Comparison of ENCODE assay signal across 21 cellular contexts in the genomic region with DNA sequence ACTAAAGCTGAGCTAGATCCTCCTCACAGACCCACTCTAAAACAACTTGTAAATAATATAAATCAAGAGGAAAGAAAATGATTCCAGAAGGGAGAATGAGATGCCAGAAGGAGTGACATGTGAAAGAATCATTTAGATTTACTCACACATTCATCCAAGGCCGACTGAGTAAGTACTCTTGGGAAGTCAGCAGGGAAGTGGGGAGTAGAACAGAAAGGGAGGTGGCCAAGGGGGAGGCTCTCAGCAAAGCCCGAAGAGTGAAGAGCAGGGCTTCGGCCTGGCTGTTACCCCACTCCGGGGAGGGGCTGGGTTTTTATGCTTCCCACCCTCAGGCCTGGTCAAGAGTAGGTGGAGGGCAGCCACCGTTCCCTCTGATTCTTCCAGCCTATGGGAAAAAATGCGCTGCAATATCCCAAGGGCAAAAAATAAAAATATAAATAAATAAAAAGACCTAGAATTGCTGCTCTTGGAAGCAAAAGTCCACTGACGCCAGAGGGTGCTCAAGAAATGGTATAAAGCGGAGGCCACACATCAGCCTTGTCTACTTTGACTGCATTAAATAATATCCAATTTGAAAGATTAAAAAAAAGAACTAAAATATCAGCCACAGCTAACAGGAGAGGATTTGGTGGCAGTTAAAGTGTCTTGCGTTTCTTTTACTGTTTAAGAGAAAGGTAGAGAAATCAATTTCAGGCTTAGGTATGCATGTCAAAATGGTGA.
"Had no signal": no experiment of that assay in that cellular context is flagged by ENCODE, and none has a peak within 500 bp of the region (broad histone marks: within the 10 kb centered on the region; RNA-seq: fewer than 3 reads in every experiment).

No MANE protein-coding gene starts in this region.

- H3K4me3 Mint-ChIP-seq: activated CD4-positive, alpha-beta T cell treated with anti-CD3 and anti-CD28 coated beads, Interleukin-2, amount 10 ng/mL, durations not matched to agents 7 days and 5 days; activated CD8-positive, alpha-beta T cell treated with anti-CD3 and anti-CD28 coated beads, Interleukin-2, amount 10 ng/mL, durations not matched to agents 7 days and 5 days; activated naive CD4-positive, alpha-beta T cell treated with anti-CD3 and anti-CD28 coated beads, Interleukin-2, amount 50 U/mL, for 24 hours; activated T-cell treated with anti-CD3 and anti-CD28 coated beads, Interleukin-2, amount 50 U/mL, for 4 hours; effector memory CD8-positive, alpha-beta T cell had no signal

- H3K4me3 ChIP-seq: adrenal gland, esophagus squamous epithelium, gastrocnemius medialis, left ventricle myocardium inferior, suprapubic skin, transverse colon had no signal

- H3K4me1 Mint-ChIP-seq: activated CD4-positive, alpha-beta T cell treated with anti-CD3 and anti-CD28 coated beads, Interleukin-2, amount 10 ng/mL, durations not matched to agents 7 days and 5 days; activated naive CD4-positive, alpha-beta T cell treated with anti-CD3 and anti-CD28 coated beads, Interleukin-2, amount 50 U/mL, for 24 hours had no signal

- H3K36me3 Mint-ChIP-seq: activated naive CD4-positive, alpha-beta T cell treated with anti-CD3 and anti-CD28 coated beads, Interleukin-2, amount 50 U/mL, for 24 hours had no signal

- H3K4me1 ChIP-seq: adrenal gland, esophagus squamous epithelium, gastrocnemius medialis, left ventricle myocardium inferior, suprapubic skin had no signal

- H3K27me3 ChIP-seq: transverse colon had no signal

- H3K9me3 ChIP-seq: adrenal gland, transverse colon had no signal

- H3K27ac Mint-ChIP-seq: activated CD4-positive, alpha-beta T cell treated with anti-CD3 and anti-CD28 coated beads, Interleukin-2, amount 10 ng/mL, durations not matched to agents 7 days and 5 days; activated CD8-positive, alpha-beta T cell treated with anti-CD3 and anti-CD28 coated beads, Interleukin-2, amount 10 ng/mL, durations not matched to agents 7 days and 5 days; activated naive CD4-positive, alpha-beta T cell treated with anti-CD3 and anti-CD28 coated beads, Interleukin-2, amount 50 U/mL, for 24 hours; effector memory CD8-positive, alpha-beta T cell; progenitor cell of endocrine pancreas had no signal

- ATAC-seq: activated CD4-positive, CD25-positive, alpha-beta regulatory T cell treated with anti-CD3 and anti-CD28 coated beads, Interleukin-2, amount 50 U/mL, for 24 hours; activated CD8-positive, alpha-beta T cell treated with anti-CD3 and anti-CD28 coated beads, Interleukin-2, amount 10 ng/mL, durations not matched to agents 7 days and 5 days; activated T-cell treated with anti-CD3 and anti-CD28 coated beads, Interleukin-2, amount 50 U/mL, for 4 hours; effector memory CD8-positive, alpha-beta T cell; gastrocnemius medialis; stimulated activated naive CD8-positive, alpha-beta T cell treated with anti-CD3 and anti-CD28 coated beads, Interleukin-15, Interleukin-2, amounts not matched to agents 100 U/mL and 50 U/mL, for 24 hours had no signal

- H3K36me3 ChIP-seq: adrenal gland, esophagus squamous epithelium, gastrocnemius medialis, left ventricle myocardium inferior, suprapubic skin, transverse colon had no signal

- DNase-seq: activated CD4-positive, alpha-beta T cell treated with anti-CD3 and anti-CD28 coated beads, Interleukin-2, amount 10 ng/mL, durations not matched to agents 7 days and 5 days; activated CD8-positive, alpha-beta T cell treated with anti-CD3 and anti-CD28 coated beads, Interleukin-2, amount 10 ng/mL, durations not matched to agents 7 days and 5 days; activated T-cell treated with anti-CD3 and anti-CD28 coated beads, Interleukin-2, amount 50 U/mL, for 4 hours; caudate nucleus; effector memory CD8-positive, alpha-beta T cell; esophagus squamous epithelium; gastrocnemius medialis; kidney glomerular epithelial cell; left ventricle myocardium inferior; mammary epithelial cell; occipital lobe; stimulated activated CD4-positive, alpha-beta T cell treated with anti-CD3 and anti-CD28 coated beads, Interleukin-12 subunit alpha, Interleukin-12 subunit beta, amount 100 ng/mL, for 4 hours; stimulated activated CD4-positive, alpha-beta T cell treated with anti-CD3 and anti-CD28 coated beads, Interleukin-2, amount 100 ng/mL, for 24 hours; stimulated activated naive CD8-positive, alpha-beta T cell treated with anti-CD3 and anti-CD28 coated beads, Interleukin-15, Interleukin-2, amounts not matched to agents 100 U/mL and 50 U/mL, for 24 hours; T1000 had no signal

- H3K27ac ChIP-seq: esophagus squamous epithelium, gastrocnemius medialis, left ventricle myocardium inferior, suprapubic skin had no signal

- H3K9me3 Mint-ChIP-seq: activated CD4-positive, alpha-beta T cell treated with anti-CD3 and anti-CD28 coated beads, Interleukin-2, amount 10 ng/mL, durations not matched to agents 7 days and 5 days; effector memory CD8-positive, alpha-beta T cell had no signal

- H3K27me3 Mint-ChIP-seq: activated CD4-positive, alpha-beta T cell treated with anti-CD3 and anti-CD28 coated beads, Interleukin-2, amount 10 ng/mL, durations not matched to agents 7 days and 5 days; activated naive CD4-positive, alpha-beta T cell treated with anti-CD3 and anti-CD28 coated beads, Interleukin-2, amount 50 U/mL, for 24 hours had no signal
